Comparison of ENCODE assay signal across 1 cellular context in the genomic region with DNA sequence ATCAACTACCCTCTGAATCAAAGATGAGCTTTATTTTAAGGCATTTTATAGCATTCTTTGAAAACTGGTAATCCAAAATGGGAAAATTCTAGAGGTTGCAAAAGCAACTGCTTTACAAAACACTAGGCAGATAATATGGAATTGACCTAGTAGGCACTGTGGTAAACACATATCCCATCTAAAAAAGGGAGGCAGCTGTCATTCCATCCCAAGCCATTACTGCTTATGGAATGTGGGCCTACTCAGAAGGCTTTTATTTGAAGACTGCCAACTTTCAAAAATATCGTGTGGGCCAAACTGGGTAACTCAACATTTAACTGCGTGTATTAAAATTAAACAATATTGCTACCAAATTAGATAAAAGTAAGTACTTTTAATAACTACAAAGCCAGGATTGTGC.
TF ChIP-seq lines count a peak whose summit lies in the region.

No MANE protein-coding gene starts in this region.

TF ChIP-seq in HCT116, 20 proteins besides CTCF, POLR2A, EP300 and RAD21 (continued from another document):
- TF ChIP-seq, protein P1, sequence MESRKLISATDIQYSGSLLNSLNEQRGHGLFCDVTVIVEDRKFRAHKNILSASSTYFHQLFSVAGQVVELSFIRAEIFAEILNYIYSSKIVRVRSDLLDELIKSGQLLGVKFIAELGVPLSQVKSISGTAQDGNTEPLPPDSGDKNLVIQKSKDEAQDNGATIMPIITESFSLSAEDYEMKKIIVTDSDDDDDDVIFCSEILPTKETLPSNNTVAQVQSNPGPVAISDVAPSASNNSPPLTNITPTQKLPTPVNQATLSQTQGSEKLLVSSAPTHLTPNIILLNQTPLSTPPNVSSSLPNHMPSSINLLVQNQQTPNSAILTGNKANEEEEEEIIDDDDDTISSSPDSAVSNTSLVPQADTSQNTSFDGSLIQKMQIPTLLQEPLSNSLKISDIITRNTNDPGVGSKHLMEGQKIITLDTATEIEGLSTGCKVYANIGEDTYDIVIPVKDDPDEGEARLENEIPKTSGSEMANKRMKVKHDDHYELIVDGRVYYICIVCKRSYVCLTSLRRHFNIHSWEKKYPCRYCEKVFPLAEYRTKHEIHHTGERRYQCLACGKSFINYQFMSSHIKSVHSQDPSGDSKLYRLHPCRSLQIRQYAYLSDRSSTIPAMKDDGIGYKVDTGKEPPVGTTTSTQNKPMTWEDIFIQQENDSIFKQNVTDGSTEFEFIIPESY (IDR thresholded peaks at IDR 0.05; ENCODE audit: extremely low read depth, insufficient replicate concordance, low read length): no peak
- TF ChIP-seq ZNF274 (IDR thresholded peaks at IDR 0.05; ENCODE audit: low read depth, low read length) (no peak), FOSL1 (IDR thresholded peaks at IDR 0.05; ENCODE audit: low read depth) (no peak), JUND (IDR thresholded peaks at IDR 0.05) (no peak), SIN3A (IDR thresholded peaks at IDR 0.05; ENCODE audit: low read depth) (no peak), POLR2AphosphoS5 (IDR thresholded peaks at IDR 0.05; ENCODE audit: low read depth, low read length) (no peak), EZH2phosphoT487 (IDR thresholded peaks at IDR 0.05; ENCODE audit: borderline replicate concordance) (no peak), EZH2 (IDR thresholded peaks at IDR 0.05) (no peak)
- TF ChIP-seq, protein P2, sequence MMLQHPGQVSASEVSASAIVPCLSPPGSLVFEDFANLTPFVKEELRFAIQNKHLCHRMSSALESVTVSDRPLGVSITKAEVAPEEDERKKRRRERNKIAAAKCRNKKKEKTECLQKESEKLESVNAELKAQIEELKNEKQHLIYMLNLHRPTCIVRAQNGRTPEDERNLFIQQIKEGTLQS (IDR thresholded peaks at IDR 0.05): no peak
